28 cellular contexts compared by ENCODE assay signal in the genomic region with DNA sequence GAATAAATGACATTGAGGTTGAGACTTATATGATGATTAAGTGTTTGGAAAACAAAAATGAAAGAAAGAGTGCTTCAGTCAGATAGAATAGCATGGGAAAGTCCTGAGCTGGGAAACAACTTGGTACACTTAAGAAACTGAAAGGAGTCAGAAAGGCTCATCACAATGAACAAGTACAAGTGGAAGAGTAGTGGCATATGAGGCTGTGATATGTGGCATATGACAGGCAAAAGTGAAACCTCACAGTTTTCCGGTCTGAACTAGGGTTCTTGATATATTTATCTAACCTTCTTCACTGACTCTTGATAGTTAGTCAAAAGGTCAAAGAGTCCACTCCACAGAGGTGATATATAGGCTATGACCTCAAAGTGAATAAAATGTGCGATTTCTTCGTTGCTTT.
"Had no signal": no experiment of that assay in that cellular context is flagged by ENCODE, and none has a peak within 500 bp of the region (broad histone marks: within the 10 kb centered on the region; RNA-seq: fewer than 3 reads in every experiment).

No MANE protein-coding gene starts in this region.

- H3K4me1 ChIP-seq: ascending aorta, body of pancreas, breast epithelium had no signal

- H3K9me3 ChIP-seq: ascending aorta, body of pancreas had no signal

- DNase-seq: activated B cell treated with CpG ODN at 0.5 μM for 24 hours; activated CD4-positive, alpha-beta memory T cell treated with anti-CD3 and anti-CD28 coated beads for 36 hours; activated CD4-positive, alpha-beta T cell treated with anti-CD3 and anti-CD28 coated beads for 4 hours; activated CD4-positive, alpha-beta T cell treated with anti-CD3 and anti-CD28 coated beads, Interleukin-2, amount 10 ng/mL, durations not matched to agents 24 days and 14 days; activated CD4-positive, alpha-beta T cell treated with anti-CD3 and anti-CD28 coated beads, Interleukin-2, amount 50 U/mL, for 1 hour; activated CD4-positive, alpha-beta T cell treated with anti-CD3 and anti-CD28 coated beads, Interleukin-2, amount 50 U/mL, for 4 hours; activated CD4-positive, CD25-positive, alpha-beta regulatory T cell treated with anti-CD3 and anti-CD28 coated beads, Interleukin-2, amount 50 U/mL, for 72 hours; activated CD8-positive, alpha-beta memory T cell treated with anti-CD3 and anti-CD28 coated beads, Interleukin-2, amount 50 U/mL, for 4 hours; activated CD8-positive, alpha-beta T cell treated with anti-CD3 and anti-CD28 coated beads for 36 hours; activated gamma-delta T cell; activated naive CD4-positive, alpha-beta T cell treated with anti-CD3 and anti-CD28 coated beads, Interleukin-2, amount 10 ng/mL, durations not matched to agents 7 days and 5 days; activated naive CD4-positive, alpha-beta T cell treated with Interleukin-2 at 50 U/mL for 16 hours; activated naive CD8-positive, alpha-beta T cell treated with anti-CD3 and anti-CD28 coated beads, Interleukin-2, amount 10 ng/mL, durations not matched to agents 7 days and 5 days; activated naive CD8-positive, alpha-beta T cell treated with anti-CD3 and anti-CD28 coated beads, Interleukin-2, amount 50 U/mL, for 24 hours; activated T-cell treated with anti-CD3 and anti-CD28 coated beads for 4 hours; activated T-cell treated with anti-CD3 and anti-CD28 coated beads, Interleukin-2, amount 50 U/mL, for 1 hour; activated T-cell treated with anti-CD3 and anti-CD28 coated beads, Interleukin-2, amount 50 U/mL, for 4 hours; activated T-cell treated with anti-CD3 and anti-CD28 coated beads, Interleukin-2, amount 50 U/mL, for 72 hours; amygdala; anterior cingulate cortex; body of pancreas; brain microvascular endothelial cell; T-helper 2 cell; T-helper 9 cell had no signal

- H3K4me3 ChIP-seq: ascending aorta, body of pancreas, breast epithelium had no signal

- H3K27me3 ChIP-seq: ascending aorta, body of pancreas, brain microvascular endothelial cell, breast epithelium had no signal

- H3K36me3 ChIP-seq: ascending aorta, brain microvascular endothelial cell, breast epithelium had no signal

- ATAC-seq: activated CD8-positive, alpha-beta T cell treated with anti-CD3 and anti-CD28 coated beads for 36 hours; activated naive CD8-positive, alpha-beta T cell treated with anti-CD3 and anti-CD28 coated beads, Interleukin-2, amount 50 U/mL, for 24 hours; activated T-cell treated with anti-CD3 and anti-CD28 coated beads, Interleukin-2, amount 50 U/mL, for 4 hours; activated T-cell treated with anti-CD3 and anti-CD28 coated beads, Interleukin-2, amount 50 U/mL, for 72 hours; activated T-helper 17 cell treated with anti-CD3 and anti-CD28 coated beads, Interleukin-2, amount 50 U/mL, for 72 hours; body of pancreas had no signal

- H3K27ac ChIP-seq: ascending aorta, body of pancreas, brain microvascular endothelial cell, breast epithelium, VCaP had no signal
